In genomic region chr1:6685381-6685780, GRCh38 we compare ENCODE assay signal across 26 cellular contexts. TPM values are rescaled to one million over a fixed set of nuclear protein-coding genes. Genes with fewer than 3 reads are reported as not detected.
A peak's percentile ranks its signal among the peaks of the same experiment; 100 is the strongest.
DNase-seq lines count a peak whose midpoint lies in the region; ATAC-seq and TF ChIP-seq lines count a peak whose summit lies in the region.
"Had no signal": no experiment of that assay in that cellular context is flagged by ENCODE, and none has a peak within 500 bp of the region (broad histone marks: within the 10 kb centered on the region; RNA-seq: fewer than 3 reads in every experiment).

No MANE protein-coding gene starts in this region.

- H3K27me3 Mint-ChIP-seq in WTC11 (ENCODE audit: low read depth) = no peaks in the 10 kb centered on the region
- H3K27me3 Mint-ChIP-seq: B cell; CD8-positive, alpha-beta memory T cell; IgD-negative memory B cell had no signal

- no peak overlapping the region for H2BK12ac ChIP-seq in mesenchymal stem cell (ENCODE audit: low read length in 2 of 2)

- H3K4me1 ChIP-seq in GM23248 (ENCODE audit: insufficient read depth) (peaks cover 34% of the 10 kb centered on the region), mesenchymal stem cell (ENCODE audit: control insufficient read depth, insufficient read depth, low read depth, low read length) (peaks cover 15% of the 10 kb centered on the region), skeletal muscle tissue (ENCODE audit: control insufficient read depth in 3 of 3, insufficient read depth in 3 of 3, low read length in 3 of 3) (peaks cover 7 to 14% (median 8%) of the 10 kb centered on the region in 3 donors), suprapubic skin (no peaks in the 10 kb centered on the region)
- H3K4me1 ChIP-seq: A549 had no signal

- no peak for DNase-seq in GM23248
- no peak for DNase-seq in WTC11 (ENCODE audit: low spot score)
- DNase-seq in mesenchymal stem cell = no peak
- DNase-seq in suprapubic skin (ENCODE audit: low spot score in 2 of 2) = no peak
- DNase-seq: CD8-positive, alpha-beta memory T cell; DMS 273 treated with DMSO at 0.1 percent for 48 hours; DMS79; H7; NCI-H1092 treated with DMSO at 0.1 percent for 48 hours; NCI-H1436; NCI-H187; NCI-H2081 treated with DMSO at 0.1 percent for 48 hours; NCI-H2171; NCI-H226; NCI-H510A; NCI-H69; Right ventricle myocardium superior; RPMI8226 had no signal

- H3K9ac ChIP-seq in GM23248 (no peak overlapping the region), mesenchymal stem cell (ENCODE audit: low read length) (no peak overlapping the region), skeletal muscle tissue (ENCODE audit: low read depth in 1 of 3, low read length in 3 of 3) (no peak overlapping the region)

- no peak overlapping the region for H2BK120ac ChIP-seq in mesenchymal stem cell (ENCODE audit: low read depth, low read length)

- CTCF ChIA-PET in WTC11 (lab: Charles Lee) = interaction anchor here (0.5 to 3.2 kb wide), 3 partner anchors 16 to 269 kb away, joined by 3 to 10 read pairs (median 5); partner anchors contain the start of gene DNAJC11

- H3K4me3 ChIP-seq in GM23248 (0 out of 2 replicates have a peak overlapping the region, but pooled peaks have one; percentile 10), mesenchymal stem cell (ENCODE audit: insufficient read depth in 1 of 2, low read depth in 1 of 2, low read length in 2 of 2) (no peak overlapping the region), skeletal muscle tissue (ENCODE audit: low read length in 3 of 3) (no peak overlapping the region), suprapubic skin (no peak overlapping the region)
- H3K4me3 ChIP-seq: A549, SJSA1 had no signal

- H2AFZ ChIP-seq in GM23248 (no peak overlapping the region), mesenchymal stem cell (ENCODE audit: low read depth, low read length) (no peak overlapping the region)

- H3K79me1 ChIP-seq in mesenchymal stem cell (replicated peaks; ENCODE audit: low read length, poor library complexity, severe bottlenecking) = peaks cover 41% of the 10 kb centered on the region

- no peak overlapping the region for H3K18ac ChIP-seq in mesenchymal stem cell (ENCODE audit: low read depth in 1 of 2, low read length in 2 of 2)

- H3K23ac ChIP-seq in mesenchymal stem cell (ENCODE audit: low read length in 2 of 2) = no peak overlapping the region

- H3K27me3 ChIP-seq in GM23248 (replicated peaks; ENCODE audit: insufficient read depth) (no peaks in the 10 kb centered on the region), mesenchymal stem cell (ENCODE audit: control insufficient read depth in 1 of 2, insufficient read depth in 1 of 2, low read length in 2 of 2) (no peaks in the 10 kb centered on the region), skeletal muscle tissue (ENCODE audit: control insufficient read depth in 3 of 3, insufficient read depth in 3 of 3, low read length in 3 of 3) (no peaks in the 10 kb centered on the region), suprapubic skin (no peaks in the 10 kb centered on the region)
- H3K27me3 ChIP-seq: SJSA1 had no signal

- POLR2A ChIA-PET in WTC11 (lab: Charles Lee) = no interaction called here

- no peak overlapping the region for H3K14ac ChIP-seq in mesenchymal stem cell (ENCODE audit: low read length in 2 of 2)

- H4K8ac ChIP-seq in mesenchymal stem cell (ENCODE audit: low read length) = no peak overlapping the region

- no peak for TF ChIP-seq CTCF in WTC11 (IDR thresholded peaks at IDR 0.05)
- TF ChIP-seq CTCF in suprapubic skin (IDR thresholded peaks at IDR 0.05) = no peak

- H3K27ac Mint-ChIP-seq in WTC11 = 0 out of 2 replicates have a peak overlapping the region, but pooled peaks have one; percentile 25
- H3K27ac Mint-ChIP-seq: B cell; CD8-positive, alpha-beta memory T cell; IgD-negative memory B cell had no signal

- peak overlapping the region; percentile 88 for H2AK5ac ChIP-seq in mesenchymal stem cell (ENCODE audit: low read length, severe bottlenecking)

- no peaks in the 10 kb centered on the region for H3K9me3 ChIP-seq in GM23248 (ENCODE audit: low read depth)
- H3K9me3 ChIP-seq in mesenchymal stem cell (ENCODE audit: control insufficient read depth, low read length) = no peaks in the 10 kb centered on the region
- no peaks in the 10 kb centered on the region for H3K9me3 ChIP-seq in skeletal muscle tissue (ENCODE audit: control insufficient read depth in 3 of 3, low read length in 3 of 3)
- H3K9me3 ChIP-seq in suprapubic skin = no peaks in the 10 kb centered on the region
- H3K9me3 ChIP-seq: A549, SJSA1 had no signal

- H3K9me3 Mint-ChIP-seq in WTC11 = no peaks in the 10 kb centered on the region
- H3K9me3 Mint-ChIP-seq: CD8-positive, alpha-beta memory T cell; IgD-negative memory B cell had no signal

- H3K4me3 Mint-ChIP-seq in WTC11 = no peak overlapping the region
- H3K4me3 Mint-ChIP-seq: B cell; CD8-positive, alpha-beta memory T cell; IgD-negative memory B cell had no signal

- no peak overlapping the region for H4K91ac ChIP-seq in mesenchymal stem cell (ENCODE audit: low read length)

- H4K20me1 ChIP-seq in GM23248 (ENCODE audit: insufficient read depth) = no peaks in the 10 kb centered on the region; the same call in 1 of the 2 replicates

- H3K36me3 ChIP-seq in GM23248 (ENCODE audit: low read depth) (peaks cover 5% of the 10 kb centered on the region; the same call in 1 of the 2 replicates), mesenchymal stem cell (ENCODE audit: control insufficient read depth in 1 of 2, insufficient read depth in 2 of 2, low read depth in 1 of 2, low read length in 2 of 2) (peaks cover 5 to 12% of the 10 kb centered on the region in 2 experiments), skeletal muscle tissue (ENCODE audit: control insufficient read depth in 3 of 3, insufficient read depth in 3 of 3, low read length in 3 of 3) (peaks cover 0 to 10% (median 3%) of the 10 kb centered on the region in 3 donors), suprapubic skin (peaks cover 2% of the 10 kb centered on the region)

- WGBS in GM23248 (ENCODE audit: low coverage in 1 of 2, low lambda C conversion rate in 2 of 2, missing lambda C conversion rate in 2 of 2), 2 experiments = 97% methylated on average over 4 of the region's 4 CpGs
- 90% methylated on average over 3 of the region's 4 CpGs for WGBS in mesenchymal stem cell
- WGBS in suprapubic skin = 88% methylated on average over 4 of the region's 4 CpGs

- peaks cover 30% of the 10 kb centered on the region for H3F3A ChIP-seq in GM23248 (ENCODE audit: insufficient read depth)

- H3K4me1 Mint-ChIP-seq in WTC11 = peaks cover 30% of the 10 kb centered on the region

- in situ Hi-C loops in GM23248 (cut with MboI) = no loop called here

- H3K4me2 ChIP-seq in GM23248 (ENCODE audit: unreplicated experiment) (peak overlapping the region; percentile 58), mesenchymal stem cell (ENCODE audit: low read length, poor library complexity, severe bottlenecking) (no peak overlapping the region)
- H3K4me2 ChIP-seq: A549 had no signal

- no peak overlapping the region for H2BK5ac ChIP-seq in mesenchymal stem cell (ENCODE audit: low read depth, low read length, poor library complexity, severe bottlenecking)

- TF ChIP-seq EP300 in suprapubic skin (IDR thresholded peaks at IDR 0.05) = no peak

- H3K36me3 Mint-ChIP-seq in WTC11 = peaks cover 8% of the 10 kb centered on the region

- TF ChIP-seq POLR2A in suprapubic skin (IDR thresholded peaks at IDR 0.05) = no peak

- no peak overlapping the region for H2BK15ac ChIP-seq in mesenchymal stem cell (ENCODE audit: low read depth, poor library complexity, severe bottlenecking)

- H3K27ac ChIP-seq in GM23248 (peak overlapping the region; percentile 32), mesenchymal stem cell (ENCODE audit: low read length, poor library complexity, severe bottlenecking) (peak overlapping the region; percentile 53), skeletal muscle tissue (ENCODE audit: low read depth, low read length) (peak overlapping the region; percentile 7), suprapubic skin (no peak overlapping the region)
- H3K27ac ChIP-seq: A549, C4-2B, SJSA1 had no signal

- H3K79me2 ChIP-seq in GM23248 (ENCODE audit: insufficient read depth) = peaks cover 97% of the 10 kb centered on the region

- no peaks in the 10 kb centered on the region for H3K9me2 ChIP-seq in GM23248 (ENCODE audit: insufficient read depth)

- no peak overlapping the region for H3K4ac ChIP-seq in mesenchymal stem cell (ENCODE audit: low read depth in 1 of 2, low read length in 2 of 2)

- ATAC-seq in WTC11 (no peak), GM21528 (IDR thresholded peaks at IDR 0.05; ENCODE audit: low FRiP score, unreplicated experiment) (no peak), GM18502 (IDR thresholded peaks at IDR 0.05; ENCODE audit: poor library complexity, unreplicated experiment) (no peak)
- ATAC-seq: A549 had no signal

TF ChIP-seq in WTC11, 78 proteins besides CTCF, POLR2A, EP300 and RAD21 (continues in another document):
- TF ChIP-seq PREB (CRISPR knock-in tag; IDR thresholded peaks at IDR 0.05; ENCODE audit: borderline replicate concordance) (no peak), NFE2L1 (CRISPR knock-in tag; IDR thresholded peaks at IDR 0.05) (no peak), TEAD1 (CRISPR knock-in tag; IDR thresholded peaks at IDR 0.05) (no peak), NFATC4 (CRISPR knock-in tag; IDR thresholded peaks at IDR 0.05) (no peak), CREB1 (CRISPR knock-in tag; IDR thresholded peaks at IDR 0.05) (no peak)

RNA-seq across cellular contexts. Expression of gene DNAJC11, which starts 16.2 kb away (rescaled TPM):
- 23.4 and 28.9 TPM in 2 replicates for total RNA-seq in GM23248 (2014; rRNA removed; shearing (Covaris generic))
- 40.6 and 46.9 TPM in 2 replicates for polyA plus RNA-seq in GM23248 (2016; fragmentation: Nextera tagmentation; extraction: Ambion mirVana)
- total RNA-seq in WTC11 (2021) (91.3 to 102 TPM (median 93.4 TPM) in 3 replicates), skeletal muscle tissue (26.6 TPM), suprapubic skin (10 to 100 TPM; 22.9 to 53.0 (median 31.4) TPM)
- 39.1 TPM for polyA plus RNA-seq in mesenchymal stem cell (2013, experiment 1 of 2)
- polyA plus RNA-seq in mesenchymal stem cell (2013, experiment 2 of 2) = 38.6 TPM
